In the genomic region with DNA sequence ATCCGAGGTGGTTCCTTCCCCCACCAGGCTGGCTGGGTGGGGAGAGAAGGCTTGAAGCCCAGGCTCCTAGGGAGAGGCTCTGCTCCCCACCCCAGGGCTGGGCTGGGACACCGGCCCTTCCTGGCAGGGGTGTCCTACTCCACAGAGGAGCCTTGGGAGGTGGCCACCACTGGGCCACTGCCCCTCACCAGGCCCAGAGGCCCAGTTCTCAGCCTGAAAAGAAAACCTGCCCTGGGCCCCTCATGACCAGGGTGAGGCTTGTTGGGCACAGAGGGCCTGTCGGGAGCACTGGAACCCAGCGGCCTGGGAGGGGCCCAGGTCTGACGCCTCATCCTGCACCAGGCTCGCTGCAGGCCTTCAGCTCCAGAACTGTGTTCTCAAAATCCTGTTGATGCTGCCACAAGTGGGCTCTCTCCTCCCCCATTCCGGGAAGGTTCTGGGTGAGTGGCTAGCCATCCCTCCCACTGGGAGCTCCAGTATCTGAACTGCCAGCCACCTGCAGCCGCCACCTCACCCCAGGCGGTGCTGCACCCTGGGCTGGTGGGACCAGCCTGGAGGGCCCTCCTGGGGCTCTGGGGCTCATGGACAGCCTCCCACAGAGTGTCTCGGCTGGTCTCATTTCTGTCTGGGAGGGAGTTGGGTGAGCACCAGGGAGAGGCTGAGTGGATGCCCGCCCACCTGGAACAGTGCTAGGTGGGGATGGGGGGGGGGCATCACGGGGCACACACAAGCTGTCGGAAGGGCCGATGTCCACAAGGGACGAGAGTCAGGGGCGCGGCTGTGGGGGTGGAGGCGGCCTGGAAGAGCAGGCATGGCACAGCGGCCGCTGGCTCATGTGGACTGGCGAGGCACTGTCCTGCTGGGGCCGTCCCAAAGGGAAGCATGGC, we compare ENCODE assay signal across 9 cellular contexts. TPM values are rescaled to one million over a fixed set of nuclear protein-coding genes. Genes with fewer than 3 reads are reported as not detected.
A peak's percentile ranks its signal among the peaks of the same experiment; 100 is the strongest.
DNase-seq lines count a peak whose midpoint lies in the region; ATAC-seq and TF ChIP-seq lines count a peak whose summit lies in the region.
"Had no signal": no experiment of that assay in that cellular context is flagged by ENCODE, and none has a peak within 500 bp of the region (broad histone marks: within the 10 kb centered on the region; RNA-seq: fewer than 3 reads in every experiment).

No MANE protein-coding gene starts in this region.

- ATAC-seq in heart left ventricle = peak; percentile 1 to 8 (median 6)
- ATAC-seq in psoas muscle = peak in 3 of 4 donors; percentile 2 to 16 (median 15)
- no peak for ATAC-seq in HG02588 (IDR thresholded peaks at IDR 0.05; ENCODE audit: unreplicated experiment)

- 59 to 76% (median 67%) methylated on average over 19 to 22 of the region's 22 CpGs for WGBS in heart left ventricle, 4 donors
- WGBS in psoas muscle, 3 donors = 58 to 66% (median 63%) methylated on average over 18 to 22 of the region's 22 CpGs

- H3K36me3 ChIP-seq in Peyer's patch = no peaks in the 10 kb centered on the region
- H3K36me3 ChIP-seq in heart left ventricle = peaks cover 0 to 2% (median 0%) of the 10 kb centered on the region in 9 donors
- H3K36me3 ChIP-seq in psoas muscle (ENCODE audit: insufficient read depth in 1 of 2, low read depth in 1 of 2) = no peaks in the 10 kb centered on the region

- TF ChIP-seq CTCF in Peyer's patch (IDR thresholded peaks at IDR 0.05) (no peak), heart left ventricle (IDR thresholded peaks at IDR 0.05) (no peak), psoas muscle (IDR thresholded peaks at IDR 0.05) (no peak)

- H3K4me1 ChIP-seq in Peyer's patch (peaks cover 0 to 15% (median 3%) of the 10 kb centered on the region in 4 donors), heart left ventricle (peaks cover 0 to 82% (median 41%) of the 10 kb centered on the region in 12 donors), psoas muscle (peaks cover 39% of the 10 kb centered on the region)

- H3K27me3 ChIP-seq in Peyer's patch (no peaks in the 10 kb centered on the region), heart left ventricle (no peaks in the 10 kb centered on the region), psoas muscle (ENCODE audit: insufficient read depth in 3 of 3, low read length in 2 of 3) (no peaks in the 10 kb centered on the region)

- peak; percentile 69 for DNase-seq in COLO668 (lab: John Stamatoyannopoulos, UW; ENCODE audit: unreplicated experiment)
- no peak for DNase-seq in Peyer's patch
- peak in 3 of 5 donors; percentile 31 to 57 (median 31) for DNase-seq in heart left ventricle
- peak; percentile 58 to 67 for DNase-seq in psoas muscle
- DNase-seq in amniotic stem cell (lab: John Stamatoyannopoulos, UW) = no peak
- no peak for DNase-seq in activated CD8-positive, alpha-beta memory T cell treated with anti-CD3 and anti-CD28 coated beads for 24 hours
- no peak for DNase-seq in NOMO-1 (lab: John Stamatoyannopoulos, UW; ENCODE audit: unreplicated experiment in 2 of 2)
- DNase-seq: stimulated activated CD4-positive, alpha-beta T cell treated with anti-CD3 and anti-CD28 coated beads, Interleukin-4, amount 100 ng/mL, for 24 hours had no signal

- TF ChIP-seq POLR2A in Peyer's patch (IDR thresholded peaks at IDR 0.05) = no peak
- TF ChIP-seq POLR2A in heart left ventricle (IDR thresholded peaks at IDR 0.05) = no peak

- H3K9me3 ChIP-seq in Peyer's patch = no peaks in the 10 kb centered on the region
- H3K9me3 ChIP-seq in heart left ventricle = no peaks in the 10 kb centered on the region
- no peaks in the 10 kb centered on the region for H3K9me3 ChIP-seq in psoas muscle

- no peak overlapping the region for H3K4me3 ChIP-seq in Peyer's patch
- H3K4me3 ChIP-seq in heart left ventricle = peak overlapping the region in 9 of 12 donors; percentile 3 to 43 (median 29)
- H3K4me3 ChIP-seq in psoas muscle = no peak overlapping the region

- intact Hi-C loops in heart left ventricle (cut with DNase I) = loop anchor here in 2 of 10 donors (5.0 to 10.0 kb wide), 2 partner anchors 33 to 1034 kb away; no protein-coding TSS in a partner anchor
- intact Hi-C loops in psoas muscle (cut with DNase I) = no loop called here

- H3K27ac ChIP-seq in Peyer's patch (peak overlapping the region; percentile 13 to 81 (median 55)), heart left ventricle (peak overlapping the region; percentile 17 to 98 (median 91)), psoas muscle (peak overlapping the region; percentile 85)

RNA-seq across cellular contexts. Expression of gene BAG5, which starts 11.8 kb away (rescaled TPM):
- total RNA-seq in Peyer's patch (10 to 100 TPM; 18.0 to 38.0 (median 19.5) TPM), heart left ventricle (10 to 100 TPM; 15.0 to 22.8 (median 17.0) TPM), psoas muscle (10 to 100 TPM; 15.4 to 29.5 (median 23.2) TPM)
- polyA plus RNA-seq in heart left ventricle (10 to 100 TPM in 1 of 2 donors, 1 to 10 TPM in 1; 4.8 to 19.1 TPM), psoas muscle (10 to 100 TPM in 2 of 3 donors, 1 to 10 TPM in 1; 8.7 to 25.4 (median 14.1) TPM)

RNA-seq across cellular contexts. Expression of gene COA8, which starts 12.1 kb away (rescaled TPM):
- total RNA-seq in Peyer's patch = 10 to 100 TPM; 13.6 to 20.8 (median 17.9) TPM
- 10 to 100 TPM; 30.6 to 66.5 (median 41.9) TPM for total RNA-seq in heart left ventricle
- polyA plus RNA-seq in heart left ventricle = 100 to 1,000 TPM in 1 of 2 donors, 10 to 100 TPM in 1; 47.5 to 109 TPM
- 100 to 1,000 TPM in 1 of 4 donors, 10 to 100 TPM in 3; 73.6 to 101 (median 80.0) TPM for total RNA-seq in psoas muscle
- polyA plus RNA-seq in psoas muscle = 100 to 1,000 TPM; 118 to 171 (median 141) TPM

RNA-seq across cellular contexts. Expression of gene TRMT61A, which starts 21.7 kb away (rescaled TPM):
- total RNA-seq in Peyer's patch (10 to 100 TPM in 1 of 4 donors, 1 to 10 TPM in 3; 6.1 to 13.9 (median 8.7) TPM), heart left ventricle (1 to 10 TPM; 3.2 to 7.1 (median 5.1) TPM), psoas muscle (10 to 100 TPM in 1 of 4 donors, 1 to 10 TPM in 3; 6.5 to 12.7 (median 7.8) TPM)
- polyA plus RNA-seq in heart left ventricle (10 to 100 TPM in 1 of 2 donors, 1 to 10 TPM in 1; 5.8 to 15.9 TPM), psoas muscle (10 to 100 TPM; 13.1 to 29.5 (median 13.3) TPM)

RNA-seq across cellular contexts. Expression of gene CKB, which starts 28.1 kb away (rescaled TPM):
- total RNA-seq in Peyer's patch (100 to 1,000 TPM in 1 of 4 donors, 10 to 100 TPM in 3; 40.1 to 101 (median 68.4) TPM), heart left ventricle (1,000 to 10,000 TPM in 2 of 9 donors, 100 to 1,000 TPM in 7; 203 to 1,105 (median 462) TPM), psoas muscle (100 to 1,000 TPM in 1 of 4 donors, 10 to 100 TPM in 3; 19.5 to 116 (median 33.0) TPM)
- polyA plus RNA-seq in heart left ventricle (1,000 to 10,000 TPM in 1 of 2 donors, 100 to 1,000 TPM in 1; 529 to 1,103 TPM), psoas muscle (100 to 1,000 TPM in 1 of 3 donors, 10 to 100 TPM in 2; 21.2 to 383 (median 67.0) TPM)

Comparison
In these comparisons a context has a peak if more than half of its experiments do, and no peak if none do; other contexts are left out.
1. DNase-seq: peak in COLO668 (single experiment), heart left ventricle (3 of 5) and psoas muscle (2 of 2); none in Peyer's patch (0 of 3), amniotic stem cell (single experiment), activated CD8-positive, alpha-beta memory T cell treated with anti-CD3 and anti-CD28 coated beads for 24 hours (single experiment) and NOMO-1 (0 of 2).
2. H3K4me3 ChIP-seq: peak in heart left ventricle (9 of 12); none in Peyer's patch (0 of 4) and psoas muscle (single experiment).
3. Peak in every context shown above with its lines, with median percentiles within 50 percentile points of each other: H3K27ac ChIP-seq.